In the genomic region with DNA sequence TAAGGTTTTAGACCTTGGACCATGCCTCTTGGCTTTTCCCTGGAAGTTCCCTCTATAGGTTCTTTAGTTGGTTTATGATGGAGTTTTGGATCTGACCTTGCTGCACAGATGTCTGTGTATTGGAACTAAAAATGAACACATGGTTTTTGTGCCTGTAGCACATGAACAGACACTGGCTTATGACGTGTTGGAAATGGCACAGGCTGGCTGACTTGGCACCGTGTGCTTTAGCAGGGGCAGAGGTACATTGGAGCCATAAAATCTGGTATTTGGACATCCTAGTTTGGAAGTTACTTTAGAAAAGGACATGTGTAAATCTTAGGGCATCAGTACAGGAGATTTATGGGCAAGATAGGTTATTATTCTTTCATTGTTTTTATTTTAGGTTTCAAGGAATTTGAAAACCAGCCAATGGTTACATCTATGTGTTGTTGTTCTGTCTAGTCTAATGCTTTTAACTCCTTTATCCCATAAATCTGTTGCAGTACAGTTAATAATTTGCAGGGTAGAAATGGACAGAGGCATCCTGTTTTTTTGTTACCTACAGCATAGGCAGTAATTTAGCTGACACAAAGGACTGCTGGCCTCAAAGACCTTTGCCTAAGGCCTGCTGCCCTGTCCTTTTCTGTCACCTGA, we compare ENCODE assay signal across 1 cellular context.
TF ChIP-seq lines count a peak whose summit lies in the region.

No MANE protein-coding gene starts in this region.

TF ChIP-seq in HepG2, 621 proteins besides CTCF, POLR2A, EP300 and RAD21:
- 0 out of 2 replicates have a peak, but pooled peaks have one; percentile 19 for TF ChIP-seq NKX3-1 (CRISPR knock-in tag; IDR thresholded peaks at IDR 0.05)
- TF ChIP-seq ZNF644 (CRISPR knock-in tag; IDR thresholded peaks at IDR 0.05; ENCODE audit: low read depth): no peak
- 0 out of 2 replicates have a peak, but pooled peaks have one; percentile 12 for TF ChIP-seq SAP130 (CRISPR knock-in tag; IDR thresholded peaks at IDR 0.05; ENCODE audit: low read depth)
- TF ChIP-seq, protein P1, sequence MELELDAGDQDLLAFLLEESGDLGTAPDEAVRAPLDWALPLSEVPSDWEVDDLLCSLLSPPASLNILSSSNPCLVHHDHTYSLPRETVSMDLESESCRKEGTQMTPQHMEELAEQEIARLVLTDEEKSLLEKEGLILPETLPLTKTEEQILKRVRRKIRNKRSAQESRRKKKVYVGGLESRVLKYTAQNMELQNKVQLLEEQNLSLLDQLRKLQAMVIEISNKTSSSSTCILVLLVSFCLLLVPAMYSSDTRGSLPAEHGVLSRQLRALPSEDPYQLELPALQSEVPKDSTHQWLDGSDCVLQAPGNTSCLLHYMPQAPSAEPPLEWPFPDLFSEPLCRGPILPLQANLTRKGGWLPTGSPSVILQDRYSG (CRISPR knock-in tag; IDR thresholded peaks at IDR 0.05): no peak
- TF ChIP-seq ZBTB42 (CRISPR knock-in tag; IDR thresholded peaks at IDR 0.05): 0 out of 2 replicates have a peak, but pooled peaks have one; percentile 43
- no peak for TF ChIP-seq PAWR (CRISPR knock-in tag; IDR thresholded peaks at IDR 0.05; ENCODE audit: borderline replicate concordance)
- TF ChIP-seq, protein P2, sequence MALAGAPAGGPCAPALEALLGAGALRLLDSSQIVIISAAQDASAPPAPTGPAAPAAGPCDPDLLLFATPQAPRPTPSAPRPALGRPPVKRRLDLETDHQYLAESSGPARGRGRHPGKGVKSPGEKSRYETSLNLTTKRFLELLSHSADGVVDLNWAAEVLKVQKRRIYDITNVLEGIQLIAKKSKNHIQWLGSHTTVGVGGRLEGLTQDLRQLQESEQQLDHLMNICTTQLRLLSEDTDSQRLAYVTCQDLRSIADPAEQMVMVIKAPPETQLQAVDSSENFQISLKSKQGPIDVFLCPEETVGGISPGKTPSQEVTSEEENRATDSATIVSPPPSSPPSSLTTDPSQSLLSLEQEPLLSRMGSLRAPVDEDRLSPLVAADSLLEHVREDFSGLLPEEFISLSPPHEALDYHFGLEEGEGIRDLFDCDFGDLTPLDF (CRISPR knock-in tag; IDR thresholded peaks at IDR 0.05): 0 out of 2 replicates have a peak, but pooled peaks have one; percentile 22
- TF ChIP-seq RBAK (CRISPR knock-in tag; IDR thresholded peaks at IDR 0.05): peak; percentile 45; the same call in 1 of the 2 replicates
- TF ChIP-seq, protein P3, sequence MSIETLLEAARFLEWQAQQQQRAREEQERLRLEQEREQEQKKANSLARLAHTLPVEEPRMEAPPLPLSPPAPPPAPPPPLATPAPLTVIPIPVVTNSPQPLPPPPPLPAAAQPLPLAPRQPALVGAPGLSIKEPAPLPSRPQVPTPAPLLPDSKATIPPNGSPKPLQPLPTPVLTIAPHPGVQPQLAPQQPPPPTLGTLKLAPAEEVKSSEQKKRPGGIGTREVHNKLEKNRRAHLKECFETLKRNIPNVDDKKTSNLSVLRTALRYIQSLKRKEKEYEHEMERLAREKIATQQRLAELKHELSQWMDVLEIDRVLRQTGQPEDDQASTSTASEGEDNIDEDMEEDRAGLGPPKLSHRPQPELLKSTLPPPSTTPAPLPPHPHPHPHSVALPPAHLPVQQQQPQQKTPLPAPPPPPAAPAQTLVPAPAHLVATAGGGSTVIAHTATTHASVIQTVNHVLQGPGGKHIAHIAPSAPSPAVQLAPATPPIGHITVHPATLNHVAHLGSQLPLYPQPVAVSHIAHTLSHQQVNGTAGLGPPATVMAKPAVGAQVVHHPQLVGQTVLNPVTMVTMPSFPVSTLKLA (IDR thresholded peaks at IDR 0.05): 0 out of 2 replicates have a peak, but pooled peaks have one; percentile 22
